In genomic region chr2:145422576-145422975, GRCh38 we compare ENCODE assay signal across 30 cellular contexts.
"Had no signal": no experiment of that assay in that cellular context is flagged by ENCODE, and none has a peak within 500 bp of the region (broad histone marks: within the 10 kb centered on the region; RNA-seq: fewer than 3 reads in every experiment).

No MANE protein-coding gene starts in this region.

- H3K4me1 ChIP-seq: neural progenitor cell, parathyroid adenoma, psoas muscle, spleen, suprapubic skin, testis, tibial nerve, upper lobe of left lung, vagina had no signal

- H3K27me3 Mint-ChIP-seq: progenitor cell of endocrine pancreas; stimulated activated memory B cell treated with anti-CD40 and anti-IgM and Interleukin-4, amounts not matched to agents 10 μg/mL and 1 μg/mL and 100 μg/mL, for 72 hours had no signal

- H3K27ac ChIP-seq: neural progenitor cell, ovary, parathyroid adenoma, psoas muscle, skin epidermis, spleen, suprapubic skin, testis, tibial nerve, upper lobe of left lung, vagina had no signal

- H3K36me3 ChIP-seq: neural progenitor cell, ovary, spleen, suprapubic skin, tibial nerve, upper lobe of left lung, vagina had no signal

- H3K4me3 Mint-ChIP-seq: natural killer cell; nephron; neural progenitor cell; stimulated activated memory B cell treated with anti-CD40 and anti-IgM and Interleukin-4, amounts not matched to agents 10 μg/mL and 1 μg/mL and 100 μg/mL, for 72 hours; stimulated activated naive CD8-positive, alpha-beta T cell treated with anti-CD3 and anti-CD28 coated beads, Interleukin-15, amount 100 ng/mL, for 72 hours had no signal

- DNase-seq: natural killer cell; occipital lobe; ovary; posterior cingulate gyrus; psoas muscle; right cardiac atrium; spleen; stimulated activated CD4-positive, alpha-beta T cell treated with anti-CD3 and anti-CD28 coated beads, Interleukin-12 subunit alpha, Interleukin-12 subunit beta, amount 100 ng/mL, for 4 hours; stimulated activated CD4-positive, alpha-beta T cell treated with anti-CD3 and anti-CD28 coated beads, Interleukin-1b, Interleukin-23, amount 100 ng/mL, for 48 hours; stimulated activated CD4-positive, alpha-beta T cell treated with anti-CD3 and anti-CD28 coated beads, Interleukin-4, amount 100 ng/mL, for 1 hour; stimulated activated CD4-positive, alpha-beta T cell treated with anti-CD3 and anti-CD28 coated beads, Interleukin-4, amount 100 ng/mL, for 4 hours; stimulated activated CD8-positive, alpha-beta memory T cell treated with anti-CD3 and anti-CD28 coated beads, Interleukin-4, amount 100 ng/mL, for 48 hours; stimulated activated naive CD4-positive, alpha-beta T cell; stimulated activated naive CD8-positive, alpha-beta T cell treated with anti-CD3 and anti-CD28 coated beads, Interleukin-15, amount 100 ng/mL, for 72 hours; stimulated activated naive CD8-positive, alpha-beta T cell treated with anti-CD3 and anti-CD28 coated beads, Interleukin-15, Interleukin-2, amounts not matched to agents 100 U/mL and 50 U/mL, for 24 hours; substantia nigra; testis; trophoblast cell; upper lobe of left lung had no signal

- H2AFZ ChIP-seq: neural progenitor cell, parathyroid adenoma had no signal

- H3K4me2 ChIP-seq: neural progenitor cell, smooth muscle cell had no signal

- H3K4me3 ChIP-seq: neural progenitor cell, ovary, psoas muscle, skin epidermis, smooth muscle cell, spleen, suprapubic skin, testis, tibial nerve, upper lobe of left lung, vagina had no signal

- H3K27ac Mint-ChIP-seq: natural killer cell; nephron; neural progenitor cell; progenitor cell of endocrine pancreas; stimulated activated memory B cell treated with anti-CD40 and anti-IgM and Interleukin-4, amounts not matched to agents 10 μg/mL and 1 μg/mL and 100 μg/mL, for 72 hours had no signal

- H3K4me1 Mint-ChIP-seq: nephron; neural progenitor cell; stimulated activated memory B cell treated with anti-CD40 and anti-IgM and Interleukin-4, amounts not matched to agents 10 μg/mL and 1 μg/mL and 100 μg/mL, for 72 hours; stimulated activated naive CD8-positive, alpha-beta T cell treated with anti-CD3 and anti-CD28 coated beads, Interleukin-15, amount 100 ng/mL, for 72 hours had no signal

- ATAC-seq: natural killer cell; psoas muscle; right cardiac atrium; sciatic nerve; stimulated activated memory B cell treated with anti-CD40 and anti-IgM and Interleukin-4, amounts not matched to agents 10 μg/mL and 1 μg/mL and 100 μg/mL, for 72 hours; stimulated activated naive CD8-positive, alpha-beta T cell treated with anti-CD3 and anti-CD28 coated beads, Interleukin-15, amount 100 ng/mL, for 72 hours; stimulated activated naive CD8-positive, alpha-beta T cell treated with anti-CD3 and anti-CD28 coated beads, Interleukin-15, Interleukin-2, amounts not matched to agents 100 U/mL and 50 U/mL, for 24 hours had no signal

- H3K9me3 ChIP-seq: suprapubic skin, testis, vagina had no signal

- H3K79me2 ChIP-seq: parathyroid adenoma had no signal
